In the genomic region with DNA sequence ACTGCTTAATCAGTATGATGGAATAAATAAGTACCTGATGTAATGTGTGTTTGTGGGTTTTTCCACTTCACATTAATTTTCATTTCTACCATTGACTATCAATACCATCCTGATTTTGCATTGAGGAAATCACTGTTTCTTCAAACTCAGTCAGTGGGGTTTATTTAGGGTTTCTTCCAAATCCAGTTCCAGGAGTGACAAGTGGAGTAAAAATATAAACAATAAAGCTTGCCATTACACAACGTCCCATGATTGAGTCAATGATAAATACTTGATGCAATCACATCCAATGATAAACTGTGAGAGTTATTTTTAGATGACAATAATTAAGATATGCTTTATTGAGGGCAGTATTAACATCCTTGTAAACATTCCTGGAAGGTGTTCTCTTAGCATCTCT, we compare ENCODE assay signal across 33 cellular contexts.
DNase-seq lines count a peak whose midpoint lies in the region; ATAC-seq, FAIRE-seq and TF ChIP-seq lines count a peak whose summit lies in the region.
"Had no signal": no experiment of that assay in that cellular context is flagged by ENCODE, and none has a peak within 500 bp of the region (broad histone marks: within the 10 kb centered on the region; RNA-seq: fewer than 3 reads in every experiment).

No MANE protein-coding gene starts in this region.

- TF ChIP-seq CTCF in right lobe of liver (IDR thresholded peaks at IDR 0.05), result no peak
- TF ChIP-seq CTCF in HepG2 (CRISPR knock-in tag; IDR thresholded peaks at IDR 0.05), result no peak
- TF ChIP-seq CTCF in D721Med (IDR thresholded peaks at IDR 0.05; ENCODE audit: insufficient read depth, missing control alignments), result no peak

- H3K4me1 ChIP-seq in right lobe of liver, result peaks cover 0 to 4% (median 0%) of the 10 kb centered on the region in 4 donors
- H3K4me1 ChIP-seq in HepG2 (ENCODE audit: insufficient read depth, low read length), result no peaks in the 10 kb centered on the region
- H3K4me1 ChIP-seq: A549, BE2C, BLaER1, Caco-2 had no signal

- no peaks in the 10 kb centered on the region for H3K9me3 ChIP-seq in right lobe of liver
- no peaks in the 10 kb centered on the region for H3K9me3 ChIP-seq in HepG2 (ENCODE audit: low read length)
- H3K9me3 ChIP-seq: A549, BE2C, BLaER1 had no signal

- in situ Hi-C loops in HepG2 (cut with HindIII; ENCODE audit: extremely low pct_ligation_motif_present, low pct_unique_long_range_greater_than_20kb), result no loop called here

- TF ChIP-seq RAD21 in HepG2 (CRISPR knock-in tag; IDR thresholded peaks at IDR 0.05), result no peak

- CTCF ChIA-PET in HepG2 (lab: Yijun Ruan, JAX; ENCODE audit: low intra/inter-chr PET ratio, low total read pairs), result no interaction called here

- H3K27ac ChIP-seq in right lobe of liver, result no peak overlapping the region
- no peak overlapping the region for H3K27ac ChIP-seq in HepG2 (ENCODE audit: extremely low read length, insufficient read depth, low read length)
- H3K27ac ChIP-seq: 22Rv1; A549; BLaER1; BLaER1 treated with 17β-estradiol and CSF1 and Interleukin-3, amounts not matched to agents 10 nM and 100 nM; C4-2B had no signal

- BruUV-seq in HepG2 (replicated peaks; lab: Mats Ljungman, UMichigan), result no TSS peak

- TF ChIP-seq EP300 in HepG2 (IDR thresholded peaks at IDR 0.05; ENCODE audit: low read depth in 2 of 2, low read length in 2 of 2) (no peak), HepG2 (CRISPR knock-in tag; IDR thresholded peaks at IDR 0.05; ENCODE audit: borderline replicate concordance) (no peak)

- peak in 3 of 4 donors; percentile 41 to 66 (median 63) for ATAC-seq in right lobe of liver
- no peak for ATAC-seq in HepG2
- peak; percentile 44 for ATAC-seq in left lobe of liver
- ATAC-seq: A549; CD8-positive, alpha-beta T cell had no signal

- no peak for FAIRE-seq in HepG2 (lab: Jason Lieb, UNC)
- peak; percentile 16 for FAIRE-seq in D721Med (lab: Jason Lieb, UNC)
- FAIRE-seq: A204.1, A549, G401.6 had no signal

- POLR2A ChIA-PET in HepG2 (lab: Yijun Ruan, JAX), result no interaction called here

- DNase-seq in right lobe of liver (no peak), HepG2 (ENCODE audit: low spot score) (no peak), D721Med (ENCODE audit: insufficient read length, low spot score) (no peak), left lobe of liver (ENCODE audit: low spot score) (no peak), COLO668 (lab: John Stamatoyannopoulos, UW; ENCODE audit: unreplicated experiment) (no peak), Ammon's horn (ENCODE audit: low spot score) (no peak)
- DNase-seq: 8988T; ACHN; AML-193; BE2C; C1 segment of cervical spinal cord; Caco-2; Calu3; CD4-positive, alpha-beta memory T cell; CD4-positive, alpha-beta T cell; CD4-positive, CD25-positive, alpha-beta regulatory T cell; CD8-positive, alpha-beta memory T cell; CD8-positive, alpha-beta T cell; COR-L47; DMS 273 treated with DMSO at 0.1 percent for 48 hours; DMS153; DMS53; DMS79; DMS79 treated with DMSO at 0.1 percent for 48 hours; DND-41; EL had no signal

- H3K79me2 ChIP-seq in HepG2 (ENCODE audit: insufficient read depth, low read length), result no peaks in the 10 kb centered on the region

- WGBS in right lobe of liver (ENCODE audit: insufficient coverage, low coverage, low lambda C conversion rate, missing lambda C conversion rate), result 27% methylated on average over 1 of the region's 1 CpG
- WGBS in HepG2 (ENCODE audit: low lambda C conversion rate), result 3% methylated on average over 1 of the region's 1 CpG

- no peaks in the 10 kb centered on the region for H4K20me1 ChIP-seq in HepG2 (ENCODE audit: insufficient read depth, low read length)
- H4K20me1 ChIP-seq: BLaER1; BLaER1 treated with 17β-estradiol and CSF1 and Interleukin-3, amounts not matched to agents 10 nM and 100 nM had no signal

- intact Hi-C loops in right lobe of liver (cut with DNase I), result no loop called here
- intact Hi-C loops in HepG2 (cut with micrococcal nuclease; ENCODE audit: unreplicated experiment), result no loop called here

- H3K4me3 ChIP-seq in right lobe of liver (no peak overlapping the region), HepG2 (replicated peaks in 1 of 3; ENCODE audit: insufficient read depth in 1 of 3, low read depth in 2 of 3, low read length in 3 of 3) (no peak overlapping the region)
- H3K4me3 ChIP-seq: A549; BLaER1; BLaER1 treated with 17β-estradiol and CSF1 and Interleukin-3, amounts not matched to agents 10 nM and 100 nM had no signal

- no peaks in the 10 kb centered on the region for H3K27me3 ChIP-seq in right lobe of liver
- H3K27me3 ChIP-seq in HepG2 (ENCODE audit: control insufficient read depth in 1 of 2, insufficient read depth in 2 of 2, low read length in 2 of 2), result no peaks in the 10 kb centered on the region; a peak in 1 of 5 replicates
- H3K27me3 ChIP-seq: BE2C; BLaER1; BLaER1 treated with 17β-estradiol and CSF1 and Interleukin-3, amounts not matched to agents 10 nM and 100 nM had no signal

- H2AFZ ChIP-seq in HepG2 (ENCODE audit: low read length), result no peak overlapping the region

- TF ChIP-seq POLR2A in right lobe of liver (IDR thresholded peaks at IDR 0.05), result no peak
- no peak for TF ChIP-seq POLR2A in HepG2 (IDR thresholded peaks at IDR 0.05; ENCODE audit: insufficient read depth in 1 of 2, low read depth in 2 of 2, low read length in 2 of 2)

- H3K9ac ChIP-seq in HepG2 (ENCODE audit: insufficient read depth, low read depth, low read length), result no peak overlapping the region
- H3K9ac ChIP-seq: BLaER1; BLaER1 treated with 17β-estradiol and CSF1 and Interleukin-3, amounts not matched to agents 10 nM and 100 nM had no signal

- H3K36me3 ChIP-seq in right lobe of liver (no peaks in the 10 kb centered on the region), HepG2 (replicated peaks in 1 of 2; ENCODE audit: control insufficient read depth in 1 of 2, insufficient read depth in 2 of 2, low read length in 2 of 2) (no peaks in the 10 kb centered on the region)
- H3K36me3 ChIP-seq: BE2C; BLaER1; BLaER1 treated with 17β-estradiol and CSF1 and Interleukin-3, amounts not matched to agents 10 nM and 100 nM had no signal

- H3K4me2 ChIP-seq in HepG2 (ENCODE audit: low read depth, low read length), result no peak overlapping the region
- H3K4me2 ChIP-seq: A549; BLaER1; BLaER1 treated with 17β-estradiol and CSF1 and Interleukin-3, amounts not matched to agents 10 nM and 100 nM had no signal

TF ChIP-seq in HepG2, 621 proteins besides CTCF, POLR2A, EP300 and RAD21 (continues in another document):
- TF ChIP-seq ATF4 (CRISPR knock-in tag; IDR thresholded peaks at IDR 0.05), result no peak
- TF ChIP-seq FOSL2 (CRISPR knock-in tag; IDR thresholded peaks at IDR 0.05), result no peak
- TF ChIP-seq ZNF552 (CRISPR knock-in tag; IDR thresholded peaks at IDR 0.05; ENCODE audit: borderline replicate concordance), result no peak
- no peak for TF ChIP-seq GATA4 (IDR thresholded peaks at IDR 0.05; ENCODE audit: borderline replicate concordance, low read depth)
- no peak for TF ChIP-seq ATF1 (CRISPR knock-in tag; IDR thresholded peaks at IDR 0.05)
- no peak for TF ChIP-seq ZNF749 (CRISPR knock-in tag; IDR thresholded peaks at IDR 0.05; ENCODE audit: borderline replicate concordance)
- no peak for TF ChIP-seq ESRRA (CRISPR knock-in tag; IDR thresholded peaks at IDR 0.05; ENCODE audit: low read depth)
- TF ChIP-seq FOXO1 (CRISPR knock-in tag; IDR thresholded peaks at IDR 0.05), result no peak
- TF ChIP-seq KDM2A (CRISPR knock-in tag; IDR thresholded peaks at IDR 0.05; ENCODE audit: borderline replicate concordance, low read depth), result no peak
- TF ChIP-seq, protein P1, sequence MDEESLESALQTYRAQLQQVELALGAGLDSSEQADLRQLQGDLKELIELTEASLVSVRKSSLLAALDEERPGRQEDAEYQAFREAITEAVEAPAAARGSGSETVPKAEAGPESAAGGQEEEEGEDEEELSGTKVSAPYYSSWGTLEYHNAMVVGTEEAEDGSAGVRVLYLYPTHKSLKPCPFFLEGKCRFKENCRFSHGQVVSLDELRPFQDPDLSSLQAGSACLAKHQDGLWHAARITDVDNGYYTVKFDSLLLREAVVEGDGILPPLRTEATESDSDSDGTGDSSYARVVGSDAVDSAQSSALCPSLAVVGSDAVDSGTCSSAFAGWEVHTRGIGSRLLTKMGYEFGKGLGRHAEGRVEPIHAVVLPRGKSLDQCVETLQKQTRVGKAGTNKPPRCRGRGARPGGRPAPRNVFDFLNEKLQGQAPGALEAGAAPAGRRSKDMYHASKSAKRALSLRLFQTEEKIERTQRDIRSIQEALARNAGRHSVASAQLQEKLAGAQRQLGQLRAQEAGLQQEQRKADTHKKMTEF (CRISPR knock-in tag; IDR thresholded peaks at IDR 0.05), result no peak
- no peak for TF ChIP-seq KLF9 (CRISPR knock-in tag; IDR thresholded peaks at IDR 0.05; ENCODE audit: low read depth)
- no peak for TF ChIP-seq KLF15 (CRISPR knock-in tag; IDR thresholded peaks at IDR 0.05; ENCODE audit: borderline replicate concordance)
- no peak for TF ChIP-seq ZNF484 (CRISPR knock-in tag; IDR thresholded peaks at IDR 0.05; ENCODE audit: borderline replicate concordance, low read depth)
- no peak for TF ChIP-seq FOSL1 (CRISPR knock-in tag; IDR thresholded peaks at IDR 0.05; ENCODE audit: borderline replicate concordance)
- TF ChIP-seq CC2D1A (CRISPR knock-in tag; IDR thresholded peaks at IDR 0.05), result no peak
- no peak for TF ChIP-seq MTERF4 (CRISPR knock-in tag; IDR thresholded peaks at IDR 0.05)
- no peak for TF ChIP-seq NFIB (CRISPR knock-in tag; IDR thresholded peaks at IDR 0.05; ENCODE audit: borderline replicate concordance)
